In the genomic region with DNA sequence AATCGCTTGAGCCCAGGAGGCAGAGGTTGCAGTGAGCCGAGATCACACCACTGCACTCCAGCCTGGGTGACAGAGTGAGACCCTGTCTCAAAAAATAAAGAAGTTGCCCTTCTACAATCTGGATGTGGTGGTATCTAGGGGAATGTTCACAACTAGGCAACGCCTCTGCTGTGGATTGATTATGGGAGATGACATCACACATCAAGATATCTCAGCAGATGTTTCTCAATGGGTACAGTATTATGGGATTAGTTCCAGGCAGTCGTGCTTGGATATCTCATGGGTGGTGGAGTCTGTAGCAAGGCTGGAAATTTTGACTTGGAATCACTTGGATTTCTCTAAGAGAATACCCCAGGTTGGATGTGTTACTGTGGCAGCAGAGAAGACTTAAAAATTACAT, we compare ENCODE assay signal across 14 cellular contexts. TPM values are rescaled to one million over a fixed set of nuclear protein-coding genes. Genes with fewer than 3 reads are reported as not detected.
DNase-seq lines count a peak whose midpoint lies in the region; ATAC-seq and TF ChIP-seq lines count a peak whose summit lies in the region.
"Had no signal": no experiment of that assay in that cellular context is flagged by ENCODE, and none has a peak within 500 bp of the region (broad histone marks: within the 10 kb centered on the region; RNA-seq: fewer than 3 reads in every experiment).

No MANE protein-coding gene starts in this region.

- peaks cover 79% of the 10 kb centered on the region for H3K4me1 Mint-ChIP-seq in dendritic cell treated with granulocyte-macrophage colony-stimulating factor and Interleukin-4, amounts not matched to agents 40 ng/mL and 50 ng/mL, for 4 days (ENCODE audit: low read depth)

- WGBS in transverse colon (ENCODE audit: low coverage in 1 of 2), 2 donors, result 70 to 84% methylated on average over 2 to 4 of the region's 4 CpGs

- peaks cover 35% of the 10 kb centered on the region for H3K36me3 Mint-ChIP-seq in dendritic cell treated with granulocyte-macrophage colony-stimulating factor and Interleukin-4, amounts not matched to agents 40 ng/mL and 50 ng/mL, for 4 days (ENCODE audit: low read depth)

- peaks cover 11% of the 10 kb centered on the region for H4K20me1 ChIP-seq in OCI-LY3 (ENCODE audit: insufficient read depth, low read length)

- no peaks in the 10 kb centered on the region for H3K9me3 Mint-ChIP-seq in dendritic cell treated with granulocyte-macrophage colony-stimulating factor and Interleukin-4, amounts not matched to agents 40 ng/mL and 50 ng/mL, for 4 days

- H3K9me3 ChIP-seq in OCI-LY3 (ENCODE audit: insufficient read depth, low read length), result no peaks in the 10 kb centered on the region
- H3K9me3 ChIP-seq in transverse colon, result no peaks in the 10 kb centered on the region
- H3K9me3 ChIP-seq: heart right ventricle, right atrium auricular region, SK-N-SH had no signal

- H3K36me3 ChIP-seq in OCI-LY3 (replicated peaks; ENCODE audit: low read depth, low read length) (peaks cover 20% of the 10 kb centered on the region), transverse colon (no peaks in the 10 kb centered on the region)
- H3K36me3 ChIP-seq: right atrium auricular region had no signal

- H2AFZ ChIP-seq in OCI-LY3 (ENCODE audit: low read depth, low read length), result no peak overlapping the region

- TF ChIP-seq EP300 in transverse colon (IDR thresholded peaks at IDR 0.05; ENCODE audit: low read depth), result no peak

- peaks cover 86% of the 10 kb centered on the region for H3K79me2 ChIP-seq in OCI-LY3 (ENCODE audit: low read length)

- H3K4me2 ChIP-seq in OCI-LY3 (ENCODE audit: low read length), result peak overlapping the region; percentile 84
- H3K4me2 ChIP-seq: SK-N-SH had no signal

- no peaks in the 10 kb centered on the region for H3K27me3 Mint-ChIP-seq in dendritic cell treated with granulocyte-macrophage colony-stimulating factor and Interleukin-4, amounts not matched to agents 40 ng/mL and 50 ng/mL, for 4 days

- no peak overlapping the region for H3K4me3 Mint-ChIP-seq in dendritic cell treated with granulocyte-macrophage colony-stimulating factor and Interleukin-4, amounts not matched to agents 40 ng/mL and 50 ng/mL, for 4 days

- DNase-seq in left ventricle myocardium superior (no peak), Right ventricle myocardium inferior (ENCODE audit: missing footprints) (no peak), transverse colon (no peak), superior temporal gyrus (ENCODE audit: extremely low spot score) (no peak), NCI-H748 treated with DMSO at 0.1 percent for 48 hours (lab: John Stamatoyannopoulos, UW) (no peak)
- DNase-seq: activated gamma-delta T cell treated with Interleukin-2 at 50 U/mL for 16 hours; heart right ventricle; Kasumi-1; SK-N-SH; stimulated activated CD4-positive, alpha-beta T cell treated with anti-CD3 and anti-CD28 coated beads, Interleukin-4, amount 100 ng/mL, for 4 hours had no signal

- peak overlapping the region; percentile 74 for H3K27ac Mint-ChIP-seq in dendritic cell treated with granulocyte-macrophage colony-stimulating factor and Interleukin-4, amounts not matched to agents 40 ng/mL and 50 ng/mL, for 4 days

- TF ChIP-seq POLR2A in transverse colon (IDR thresholded peaks at IDR 0.05), result no peak

- peak; percentile 20 for ATAC-seq in left ventricle myocardium superior
- ATAC-seq in Right ventricle myocardium inferior, result no peak
- no peak for ATAC-seq in HG02763 (IDR thresholded peaks at IDR 0.05; ENCODE audit: unreplicated experiment)

- intact Hi-C loops in left ventricle myocardium superior (cut with micrococcal nuclease), result no loop called here
- intact Hi-C loops in Right ventricle myocardium inferior (cut with DNase I), result no loop called here
- intact Hi-C loops in dendritic cell treated with granulocyte-macrophage colony-stimulating factor and Interleukin-4, amounts not matched to agents 40 ng/mL and 50 ng/mL, for 4 days (cut with micrococcal nuclease), result loop anchor here (5.0 kb wide), 1 partner anchor 35 kb away; no protein-coding TSS in a partner anchor
- intact Hi-C loops in transverse colon (cut with DNase I; ENCODE audit: low total_unique reads), result no loop called here

- H3K27me3 ChIP-seq in OCI-LY3 (ENCODE audit: low read depth, low read length), result no peaks in the 10 kb centered on the region
- H3K27me3 ChIP-seq in transverse colon, result no peaks in the 10 kb centered on the region
- H3K27me3 ChIP-seq: heart right ventricle, right atrium auricular region had no signal

- H3K4me3 ChIP-seq in OCI-LY3 (ENCODE audit: low read length) (0 out of 2 replicates have a peak overlapping the region, but pooled peaks have one; percentile 61), transverse colon (no peak overlapping the region)
- H3K4me3 ChIP-seq: heart right ventricle, right atrium auricular region had no signal

- no peak for TF ChIP-seq CTCF in OCI-LY3 (IDR thresholded peaks at IDR 0.05; ENCODE audit: low read depth, low read length)
- TF ChIP-seq CTCF in transverse colon (IDR thresholded peaks at IDR 0.05), result no peak

- in situ Hi-C loops in transverse colon (cut with MboI; ENCODE audit: low pct_ligation_motif_present in 1 of 4, low pct_unique_long_range_greater_than_20kb in 1 of 4, low sequenced_read_pairs in 3 of 4), result no loop called here

- H3K4me1 ChIP-seq in OCI-LY3 (ENCODE audit: low read length) (peaks cover 46% of the 10 kb centered on the region), transverse colon (peaks cover 0 to 15% (median 2%) of the 10 kb centered on the region in 4 donors)

- peak overlapping the region; percentile 95 for H3K27ac ChIP-seq in OCI-LY3 (ENCODE audit: low read length)
- peak overlapping the region in 3 of 4 donors; percentile 33 to 55 (median 46) for H3K27ac ChIP-seq in transverse colon
- H3K27ac ChIP-seq: right atrium auricular region had no signal

- peak overlapping the region; percentile 64; the same call in 1 of the 2 replicates for H3K9ac ChIP-seq in OCI-LY3 (ENCODE audit: low read length)
- H3K9ac ChIP-seq: SK-N-SH had no signal

RNA-seq across cellular contexts. Expression of gene IFNAR2, which starts 7.7 kb away (rescaled TPM):
- total RNA-seq in left ventricle myocardium superior, result 9.2 TPM
- total RNA-seq in Right ventricle myocardium inferior, result 10.4 TPM
- 10 to 100 TPM in 1 of 4 donors, 1 to 10 TPM in 2, under 1 TPM in 1; 0.20 to 16.5 (median 5.1) TPM for total RNA-seq in transverse colon

RNA-seq across cellular contexts. Expression of gene IL10RB, which starts 28.7 kb away (rescaled TPM):
- total RNA-seq in left ventricle myocardium superior (6.3 TPM), Right ventricle myocardium inferior (8.9 TPM), transverse colon (100 to 1,000 TPM in 1 of 4 donors, 10 to 100 TPM in 3; 15.7 to 104 (median 63.2) TPM)
